Comparison of ENCODE assay signal across 23 cellular contexts in the genomic region with DNA sequence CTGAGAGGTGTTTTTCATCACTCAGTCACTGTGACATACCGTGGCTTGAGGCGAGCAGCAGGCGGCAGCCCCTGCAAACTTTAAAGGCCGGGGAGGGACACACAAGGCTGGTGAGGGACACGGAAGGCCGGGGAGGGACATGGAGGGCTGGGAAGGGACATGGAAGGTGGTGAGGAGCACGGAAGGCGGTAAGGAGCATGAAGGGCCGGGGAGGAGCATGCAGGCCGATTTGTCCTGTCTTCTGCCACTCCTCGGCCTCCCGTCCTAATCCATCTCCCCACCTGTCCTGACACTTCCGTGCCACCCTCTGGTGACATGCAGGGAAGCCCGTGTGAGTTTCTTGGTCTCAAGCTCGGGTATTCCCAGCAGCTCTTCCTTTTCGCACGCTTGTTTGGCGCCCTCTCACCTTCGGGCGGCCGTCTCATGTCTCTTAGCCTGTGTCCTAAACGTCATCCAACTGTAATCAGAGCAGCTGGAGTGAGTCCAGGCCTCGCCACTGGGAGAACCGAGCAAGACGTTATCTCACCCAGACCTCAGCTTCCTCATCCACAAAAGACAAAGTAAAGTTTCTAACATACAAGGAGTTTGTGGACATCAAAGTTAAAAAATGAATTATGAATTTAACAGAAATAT.
DNase-seq lines count a peak whose midpoint lies in the region; ATAC-seq and TF ChIP-seq lines count a peak whose summit lies in the region.
"Had no signal": no experiment of that assay in that cellular context is flagged by ENCODE, and none has a peak within 500 bp of the region (broad histone marks: within the 10 kb centered on the region; RNA-seq: fewer than 3 reads in every experiment).

No MANE protein-coding gene starts in this region.

- H3K9me3 Mint-ChIP-seq in T-cell = peaks cover 0 to 7% (median 0%) of the 10 kb centered on the region in 3 donors
- H3K9me3 Mint-ChIP-seq: activated CD8-positive, alpha-beta T cell treated with anti-CD3 and anti-CD28 coated beads for 36 hours; T-helper 1 cell treated with Interleukin-12 subunit alpha and Interleukin-12 subunit beta and Interleukin-4 antibody, amounts not matched to agents 30 μg/mL and 1 μg/mL, for 36 hours had no signal

- no peak overlapping the region for H3K27ac ChIP-seq in body of pancreas
- no peak overlapping the region for H3K27ac ChIP-seq in uterus
- H3K27ac ChIP-seq: colonic mucosa, foreskin keratinocyte, ovary, transverse colon had no signal

- H3K9me3 ChIP-seq in body of pancreas = no peaks in the 10 kb centered on the region
- no peaks in the 10 kb centered on the region for H3K9me3 ChIP-seq in uterus
- H3K9me3 ChIP-seq: colonic mucosa, ovary, transverse colon had no signal

- WGBS in body of pancreas, 2 donors = 40% methylated on average over 25 of the region's 25 CpGs

- POLR2A ChIA-PET in GM10248 (lab: Yijun Ruan, JAX) (no interaction called here), T-cell (lab: Charles Lee) (no interaction called here)

- H3K4me3 Mint-ChIP-seq in T-cell = no peak overlapping the region
- H3K4me3 Mint-ChIP-seq: activated CD8-positive, alpha-beta T cell treated with anti-CD3 and anti-CD28 coated beads for 36 hours; stimulated activated naive B cell treated with anti-CD40 and anti-IgM and Interleukin-4, amounts not matched to agents 10 μg/mL and 1 μg/mL and 100 μg/mL, for 72 hours; T-helper 1 cell treated with Interleukin-12 subunit alpha and Interleukin-12 subunit beta and Interleukin-4 antibody, amounts not matched to agents 30 μg/mL and 1 μg/mL, for 36 hours had no signal

- H3K4me1 ChIP-seq in body of pancreas (peaks cover 3% of the 10 kb centered on the region), uterus (no peaks in the 10 kb centered on the region)
- H3K4me1 ChIP-seq: colonic mucosa, foreskin keratinocyte, transverse colon had no signal

- no peaks in the 10 kb centered on the region for H3K36me3 Mint-ChIP-seq in T-cell
- H3K36me3 Mint-ChIP-seq: stimulated activated naive B cell treated with anti-CD40 and anti-IgM and Interleukin-4, amounts not matched to agents 10 μg/mL and 1 μg/mL and 100 μg/mL, for 72 hours had no signal

- H3K36me3 ChIP-seq in body of pancreas (replicated peaks in 1 of 2; ENCODE audit: insufficient read depth in 1 of 2, low read depth in 2 of 2) = no peaks in the 10 kb centered on the region
- H3K36me3 ChIP-seq in uterus = no peaks in the 10 kb centered on the region
- H3K36me3 ChIP-seq: colonic mucosa, ovary, transverse colon had no signal

- DNase-seq in GM10248 (ENCODE audit: extremely low spot score) (peak; percentile 7), LNCaP clone FGC (ENCODE audit: low read depth) (peak; percentile 23), amniotic epithelial cell (ENCODE audit: low read depth) (peak; percentile 24), kidney tubule cell (ENCODE audit: low spot score) (peak; percentile 26), body of pancreas (no peak), uterus (no peak), T-cell (no peak)
- DNase-seq: activated CD4-positive, CD25-positive, alpha-beta regulatory T cell; activated CD8-positive, alpha-beta T cell treated with anti-CD3 and anti-CD28 coated beads for 36 hours; activated naive CD4-positive, alpha-beta T cell treated with anti-CD3 and anti-CD28 coated beads, Interleukin-2, amount 50 U/mL, for 16 hours; activated T-cell treated with anti-CD3 and anti-CD28 coated beads, Interleukin-2, amount 50 U/mL, for 48 hours; colonic mucosa; COR-L47; foreskin keratinocyte; HCEC 1CT; hippocampal formation; NCI-H1694 treated with DMSO at 0.1 percent for 48 hours; NCI-H446; ovary; stimulated activated naive B cell treated with anti-CD40 and anti-IgM and Interleukin-4, amounts not matched to agents 10 μg/mL and 1 μg/mL and 100 μg/mL, for 72 hours; transverse colon had no signal

- TF ChIP-seq CTCF in GM10248 (IDR thresholded peaks at IDR 0.05; ENCODE audit: control extremely low read depth, extremely low read depth, low read depth, missing control alignments) = no peak
- TF ChIP-seq CTCF in LNCaP clone FGC (IDR thresholded peaks at IDR 0.05; ENCODE audit: control insufficient read depth, extremely low read depth, insufficient read depth) = no peak
- no peak for TF ChIP-seq CTCF in body of pancreas (IDR thresholded peaks at IDR 0.05)
- TF ChIP-seq CTCF in uterus (IDR thresholded peaks at IDR 0.05) = no peak

- CTCF ChIA-PET in GM10248 (lab: Yijun Ruan, JAX) (no interaction called here), T-cell (lab: Charles Lee) (no interaction called here)

- H3K27me3 Mint-ChIP-seq in T-cell = peaks cover 44 to 61% of the 10 kb centered on the region in 2 donors

- H3K27me3 ChIP-seq in body of pancreas = no peaks in the 10 kb centered on the region
- no peaks in the 10 kb centered on the region for H3K27me3 ChIP-seq in uterus
- H3K27me3 ChIP-seq: ovary had no signal

- intact Hi-C loops in body of pancreas (cut with DNase I) (no loop called here), uterus (cut with DNase I; ENCODE audit: low total_unique reads) (no loop called here)

- H3K4me3 ChIP-seq in LNCaP clone FGC (ENCODE audit: low read depth, low read length) (no peak overlapping the region), body of pancreas (no peak overlapping the region), uterus (no peak overlapping the region)
- H3K4me3 ChIP-seq: colonic mucosa, ovary, transverse colon had no signal

- no peak overlapping the region for H3K27ac Mint-ChIP-seq in T-cell
- H3K27ac Mint-ChIP-seq: activated CD8-positive, alpha-beta T cell treated with anti-CD3 and anti-CD28 coated beads for 36 hours; stimulated activated naive B cell treated with anti-CD40 and anti-IgM and Interleukin-4, amounts not matched to agents 10 μg/mL and 1 μg/mL and 100 μg/mL, for 72 hours; T-helper 1 cell treated with Interleukin-12 subunit alpha and Interleukin-12 subunit beta and Interleukin-4 antibody, amounts not matched to agents 30 μg/mL and 1 μg/mL, for 36 hours had no signal

- ATAC-seq in GM18873 (IDR thresholded peaks at IDR 0.05; ENCODE audit: low FRiP score, unreplicated experiment) (no peak), body of pancreas (no peak), T-cell (replicated peaks in 1 of 4) (no peak)
- ATAC-seq: activated CD8-positive, alpha-beta T cell treated with anti-CD3 and anti-CD28 coated beads for 36 hours; foreskin keratinocyte; stimulated activated naive B cell treated with anti-CD40 and anti-IgM and Interleukin-4, amounts not matched to agents 10 μg/mL and 1 μg/mL and 100 μg/mL, for 72 hours had no signal

- TF ChIP-seq POLR2A in body of pancreas (IDR thresholded peaks at IDR 0.05) = no peak
- TF ChIP-seq POLR2A in uterus (IDR thresholded peaks at IDR 0.05) = no peak

- H3K4me1 Mint-ChIP-seq in T-cell = peaks cover 0 to 6% (median 1%) of the 10 kb centered on the region in 3 donors

Comparison
In these comparisons a context has a peak if more than half of its experiments do, and no peak if none do; other contexts are left out.
1. DNase-seq: peak in GM10248 (single experiment), LNCaP clone FGC (single experiment), amniotic epithelial cell (single experiment) and kidney tubule cell (single experiment); none in body of pancreas (0 of 4), uterus (0 of 2) and T-cell (0 of 34).